10 cellular contexts compared by ENCODE assay signal in the genomic region with DNA sequence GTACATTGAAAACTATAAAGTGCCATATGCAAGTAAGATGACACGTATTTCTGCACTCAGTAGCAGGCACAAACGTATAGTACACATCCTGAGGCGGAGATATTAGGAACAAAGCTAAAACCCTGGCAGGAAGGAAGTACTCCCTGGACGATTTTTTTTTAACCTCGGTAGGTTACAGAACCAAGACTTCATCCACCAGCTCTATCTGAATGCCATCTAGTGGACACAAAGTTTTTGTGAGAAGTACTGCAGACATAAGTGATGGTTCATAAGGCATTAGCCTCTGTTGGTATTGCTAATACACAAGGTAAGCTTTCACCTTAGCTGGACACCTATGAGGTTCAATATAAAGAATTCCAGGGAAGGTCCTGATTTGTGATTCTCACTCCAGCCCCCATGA.
DNase-seq lines count a peak whose midpoint lies in the region; ATAC-seq and TF ChIP-seq lines count a peak whose summit lies in the region.
"Had no signal": no experiment of that assay in that cellular context is flagged by ENCODE, and none has a peak within 500 bp of the region (broad histone marks: within the 10 kb centered on the region; RNA-seq: fewer than 3 reads in every experiment).

No MANE protein-coding gene starts in this region.

- H3K36me3 ChIP-seq in parathyroid adenoma (ENCODE audit: control insufficient read depth, insufficient read depth, low read length), result no peaks in the 10 kb centered on the region
- H3K36me3 ChIP-seq: upper lobe of left lung had no signal

- DNase-seq in CD1c-positive myeloid dendritic cell (ENCODE audit: extremely low spot score), result peak; percentile 1
- DNase-seq in NCI-H510A (lab: John Stamatoyannopoulos, UW), result peak; percentile 4
- DNase-seq in dermis microvascular lymphatic vessel endothelial cell (ENCODE audit: low read depth in 2 of 2), result peak; percentile 42 to 46
- DNase-seq in T1000 (lab: John Stamatoyannopoulos, UW), result no peak
- DNase-seq in head of caudate nucleus, result no peak
- DNase-seq: upper lobe of left lung had no signal

- peak overlapping the region; percentile 14 for H2AFZ ChIP-seq in parathyroid adenoma

- H3K4me3 ChIP-seq in parathyroid adenoma (ENCODE audit: low read depth, low read length), result no peak overlapping the region
- H3K4me3 ChIP-seq: K562, upper lobe of left lung had no signal

- H3K4me2 ChIP-seq in parathyroid adenoma (ENCODE audit: low read length), result no peak overlapping the region

- no peak overlapping the region for H3K27ac ChIP-seq in parathyroid adenoma
- H3K27ac ChIP-seq: upper lobe of left lung had no signal

- H3K9me3 ChIP-seq in parathyroid adenoma (ENCODE audit: control insufficient read depth, low read length), result no peaks in the 10 kb centered on the region
- H3K9me3 ChIP-seq: upper lobe of left lung had no signal

- no peaks in the 10 kb centered on the region for H3K27me3 ChIP-seq in parathyroid adenoma (ENCODE audit: control insufficient read depth, insufficient read depth, low read length)
- H3K27me3 ChIP-seq: upper lobe of left lung had no signal

- intact Hi-C loops in head of caudate nucleus (cut with DNase I), result no loop called here

- H3K79me2 ChIP-seq in parathyroid adenoma, result no peaks in the 10 kb centered on the region

- no peak overlapping the region for H3K9ac ChIP-seq in parathyroid adenoma

- peak; percentile 66 for ATAC-seq in GM19452 (IDR thresholded peaks at IDR 0.05; ENCODE audit: unreplicated experiment)
- no peak for ATAC-seq in GM19023 (IDR thresholded peaks at IDR 0.05; ENCODE audit: unreplicated experiment)
- ATAC-seq: K562 had no signal

- H3K4me1 ChIP-seq in parathyroid adenoma, result no peaks in the 10 kb centered on the region
- H3K4me1 ChIP-seq: upper lobe of left lung had no signal

- peak; percentile 18 for TF ChIP-seq CTCF in parathyroid adenoma (IDR thresholded peaks at IDR 0.05)

Comparison
In these comparisons a context has a peak if more than half of its experiments do, and no peak if none do; other contexts are left out.
1. DNase-seq: peak in CD1c-positive myeloid dendritic cell (single experiment), NCI-H510A (single experiment) and dermis microvascular lymphatic vessel endothelial cell (2 of 2); none in T1000 (single experiment) and head of caudate nucleus (0 of 42).